Comparison of ENCODE assay signal across 1 cellular context in genomic region chr1:23825076-23825761, GRCh38.
A peak's percentile ranks its signal among the peaks of the same experiment; 100 is the strongest.
TF ChIP-seq lines count a peak whose summit lies in the region.

Gene HMGCL, minus strand, starts transcription at chr1:23825429. Its CDS starts 14 bp downstream, at chr1:23825415.

TF ChIP-seq in K562, 482 proteins besides CTCF, POLR2A, EP300 and RAD21 (continued from another document and continues in another):
- no peak for TF ChIP-seq STAG1 (CRISPR knock-in tag; IDR thresholded peaks at IDR 0.05; ENCODE audit: borderline replicate concordance)
- TF ChIP-seq MLLT1 (IDR thresholded peaks at IDR 0.05): no peak
- TF ChIP-seq LEF1 (IDR thresholded peaks at IDR 0.05): no peak; the same call in 1 of the 2 replicates
- no peak for TF ChIP-seq ZNF354B (CRISPR knock-in tag; IDR thresholded peaks at IDR 0.05)
- TF ChIP-seq ZNF316 (IDR thresholded peaks at IDR 0.05): 0 out of 2 replicates have a peak, but pooled peaks have one; percentile 15
- TF ChIP-seq ZNF41 (CRISPR knock-in tag; conservative IDR thresholded peaks at IDR 0.05): no peak
- TF ChIP-seq PTRF (tag; IDR thresholded peaks at IDR 0.05): no peak
- no peak; the same call in 1 of the 2 replicates for TF ChIP-seq SMARCE1 (IDR thresholded peaks at IDR 0.05)
- no peak for TF ChIP-seq SMARCA5 (IDR thresholded peaks at IDR 0.05)
- no peak for TF ChIP-seq TAF15 (IDR thresholded peaks at IDR 0.05; ENCODE audit: low read depth, low read length)
- 0 out of 2 replicates have a peak, but pooled peaks have one; percentile 20 for TF ChIP-seq ATF1 (CRISPR knock-in tag; IDR thresholded peaks at IDR 0.05)
- TF ChIP-seq ATF1 (tag; IDR thresholded peaks at IDR 0.05): peak; percentile 68
- TF ChIP-seq STAT5B (CRISPR knock-in tag; IDR thresholded peaks at IDR 0.05): no peak
- TF ChIP-seq E2F8 (IDR thresholded peaks at IDR 0.05; ENCODE audit: low read depth, partially characterized antibody): no peak
- TF ChIP-seq NFXL1 (CRISPR knock-in tag; IDR thresholded peaks at IDR 0.05): no peak
- TF ChIP-seq HDAC6 (IDR thresholded peaks at IDR 0.05; ENCODE audit: low read depth, low read length): 0 out of 2 replicates have a peak, but pooled peaks have one; percentile 37
- TF ChIP-seq MBD1 (CRISPR knock-in tag; IDR thresholded peaks at IDR 0.05): no peak
- TF ChIP-seq BRCA1 (IDR thresholded peaks at IDR 0.05): no peak
- TF ChIP-seq BRCA1 (CRISPR knock-in tag; IDR thresholded peaks at IDR 0.05): no peak
- TF ChIP-seq CBX5 (IDR thresholded peaks at IDR 0.05; ENCODE audit: borderline replicate concordance, low read depth): no peak
- TF ChIP-seq SPI1 (IDR thresholded peaks at IDR 0.05; ENCODE audit: borderline replicate concordance, low read depth, low read length): peak; percentile 56; the same call in 1 of the 2 replicates
- TF ChIP-seq ZKSCAN3 (CRISPR knock-in tag; IDR thresholded peaks at IDR 0.05): no peak
- no peak for TF ChIP-seq NFIX (CRISPR knock-in tag; IDR thresholded peaks at IDR 0.05; ENCODE audit: low read depth)
- no peak for TF ChIP-seq MXI1 (IDR thresholded peaks at IDR 0.05; ENCODE audit: low read depth, low read length)
- no peak for TF ChIP-seq ARID3A (IDR thresholded peaks at IDR 0.05; ENCODE audit: borderline replicate concordance, low read depth, low read length)
- no peak for TF ChIP-seq ZBTB34 (CRISPR knock-in tag; IDR thresholded peaks at IDR 0.05)
- no peak; the same call in 1 of the 2 replicates for TF ChIP-seq NCOR1 (IDR thresholded peaks at IDR 0.05)
- TF ChIP-seq MLX (CRISPR knock-in tag; conservative IDR thresholded peaks at IDR 0.05): peak in 1 of 2 experiments; percentile 64; a peak in 2 of 4 replicates
- TF ChIP-seq MEF2A (IDR thresholded peaks at IDR 0.05; ENCODE audit: control insufficient read depth, low read depth, low read length): no peak
- no peak for TF ChIP-seq RBM17 (IDR thresholded peaks at IDR 0.05; ENCODE audit: borderline replicate concordance, low read depth, low read length)
- peak; percentile 96 for TF ChIP-seq RBFOX2 (IDR thresholded peaks at IDR 0.05; ENCODE audit: low read depth, low read length)
- TF ChIP-seq CREB1 (IDR thresholded peaks at IDR 0.05): peak; percentile 67; the same call in 1 of the 2 replicates
- TF ChIP-seq CREB1 (CRISPR knock-in tag; IDR thresholded peaks at IDR 0.05): peak; percentile 55; the same call in 1 of the 2 replicates
- TF ChIP-seq ZNF584 (CRISPR knock-in tag; IDR thresholded peaks at IDR 0.05; ENCODE audit: low read depth): no peak
- TF ChIP-seq MNT (conservative IDR thresholded peaks at IDR 0.05): peak; percentile 78 to 93
- no peak for TF ChIP-seq ZBTB49 (CRISPR knock-in tag; IDR thresholded peaks at IDR 0.05; ENCODE audit: borderline replicate concordance)
- no peak for TF ChIP-seq ZNF407 (IDR thresholded peaks at IDR 0.05; ENCODE audit: low read depth)
